10 cellular contexts compared by ENCODE assay signal in genomic region chr5:2280318-2280717, GRCh38.
"Had no signal": no experiment of that assay in that cellular context is flagged by ENCODE, and none has a peak within 500 bp of the region (broad histone marks: within the 10 kb centered on the region; RNA-seq: fewer than 3 reads in every experiment).

No MANE protein-coding gene starts in this region.

- H3K4me1 ChIP-seq: HAP-1 had no signal

- H3K4me2 ChIP-seq: KMS-11 had no signal

- H2AFZ ChIP-seq: GM23248 had no signal

- H3K9ac ChIP-seq: GM23248, KMS-11 had no signal

- DNase-seq: GM23248, GOT3, H7, IMR-90, Karpas-422, KBM-7 had no signal

- H3K9me3 ChIP-seq: HAP-1 had no signal

- H3K36me3 ChIP-seq: HAP-1 had no signal

- H3K4me3 ChIP-seq: GM23248, HAP-1 had no signal

- H3K27ac ChIP-seq: GM23248, HL-60, KMS-11 had no signal

- ATAC-seq: HCT116 had no signal
